Comparison of ENCODE assay signal across 1 cellular context in genomic region chr1:64523938-64524337, GRCh38.
TF ChIP-seq lines count a peak whose summit lies in the region.

No MANE protein-coding gene starts in this region.

TF ChIP-seq in H1, 55 proteins besides CTCF, POLR2A, EP300 and RAD21:
- TF ChIP-seq ASH2L (IDR thresholded peaks at IDR 0.05; ENCODE audit: low read length) (no peak), POU5F1 (IDR thresholded peaks at IDR 0.05; ENCODE audit: low read depth, low read length) (peak; percentile 5; the same call in 1 of the 2 replicates), CHD2 (IDR thresholded peaks at IDR 0.05; ENCODE audit: low read length) (no peak), MAFK (IDR thresholded peaks at IDR 0.05; ENCODE audit: low read depth, low read length) (peak; percentile 54)
TF ChIP-seq in H1: peak in this region for 2.
